15 cellular contexts compared by ENCODE assay signal in the genomic region with DNA sequence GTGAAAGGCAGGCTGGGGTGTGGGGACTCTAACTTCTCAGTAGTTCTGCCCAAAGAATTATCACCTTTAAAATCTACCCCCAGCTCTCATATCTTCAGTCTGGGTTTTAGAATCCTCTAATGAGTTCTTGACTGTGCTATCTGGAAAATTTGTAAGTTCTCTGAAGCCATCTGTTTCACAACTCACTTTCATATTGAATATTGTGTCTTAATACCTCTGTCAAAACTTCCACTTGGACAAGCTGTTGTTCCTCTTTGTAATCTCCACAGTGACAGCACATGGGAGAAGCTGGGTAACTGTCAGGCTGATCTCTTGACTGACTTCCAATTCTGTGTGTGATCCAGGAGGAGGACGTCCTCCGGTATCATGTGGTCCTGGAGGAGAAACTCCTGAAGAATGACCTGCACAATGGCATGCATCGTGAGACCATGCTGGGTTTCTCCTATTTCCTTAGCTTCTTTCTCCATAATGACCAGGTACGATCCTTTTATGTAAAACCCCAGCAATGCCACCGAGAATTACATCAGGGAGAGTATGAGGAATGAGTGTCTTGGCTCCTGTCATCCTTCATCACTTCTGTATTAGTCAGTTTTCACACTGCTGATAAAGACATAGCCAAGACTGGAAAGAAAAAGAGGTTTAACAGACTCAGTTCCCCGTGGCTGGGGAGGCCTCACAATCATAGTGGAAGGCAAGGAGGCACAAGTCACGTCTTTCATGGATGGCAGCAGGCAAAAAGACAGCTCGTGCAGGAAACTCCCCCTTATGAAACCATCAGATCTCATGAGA.
DNase-seq lines count a peak whose midpoint lies in the region; ATAC-seq, FAIRE-seq and TF ChIP-seq lines count a peak whose summit lies in the region.
"Had no signal": no experiment of that assay in that cellular context is flagged by ENCODE, and none has a peak within 500 bp of the region (broad histone marks: within the 10 kb centered on the region; RNA-seq: fewer than 3 reads in every experiment).

No MANE protein-coding gene starts in this region.

- H3K4me3 ChIP-seq in A549: no peak overlapping the region
- H3K4me3 ChIP-seq: transverse colon had no signal

- TF ChIP-seq CTCF in A549 (IDR thresholded peaks at IDR 0.05): no peak
- no peak for TF ChIP-seq CTCF in GM13976 (IDR thresholded peaks at IDR 0.05; ENCODE audit: borderline replicate concordance, control extremely low read depth, extremely low read depth, insufficient read depth, missing control alignments)
- TF ChIP-seq CTCF in MCF 10A (IDR thresholded peaks at IDR 0.05; ENCODE audit: unreplicated experiment): no peak

- H3K27me3 Mint-ChIP-seq in MCF 10A (ENCODE audit: insufficient read depth, unreplicated experiment): peaks cover 38% of the 10 kb centered on the region

- WGBS in A549 (ENCODE audit: missing lambda C conversion rate): 36% methylated on average over 8 of the region's 8 CpGs

- no TSS peak for BruUV-seq in MCF 10A (replicated peaks; lab: Mats Ljungman, UMichigan)

- CTCF ChIA-PET in A549 (lab: Yijun Ruan, JAX): no interaction called here
- CTCF ChIA-PET in MCF 10A (lab: Yijun Ruan, JAX): no interaction called here

- no peak for TF ChIP-seq EP300 in A549 (IDR thresholded peaks at IDR 0.05)

- POLR2A ChIA-PET in A549 (lab: Yijun Ruan, JAX): no interaction called here
- POLR2A ChIA-PET in MCF 10A (lab: Yijun Ruan, JAX): no interaction called here

- H3K9me3 ChIP-seq in A549: no peaks in the 10 kb centered on the region
- H3K9me3 ChIP-seq: transverse colon had no signal

- no peaks in the 10 kb centered on the region for H3K4me1 Mint-ChIP-seq in MCF 10A (ENCODE audit: insufficient read depth, unreplicated experiment)
- H3K4me1 Mint-ChIP-seq: activated naive CD4-positive, alpha-beta T cell treated with anti-CD3 and anti-CD28 coated beads, Interleukin-2, amount 50 U/mL, for 24 hours; naive B cell had no signal

- no peak overlapping the region for H3K27ac Mint-ChIP-seq in MCF 10A (ENCODE audit: low read depth, unreplicated experiment)
- H3K27ac Mint-ChIP-seq: activated CD8-positive, alpha-beta memory T cell treated with anti-CD3 and anti-CD28 coated beads, Interleukin-2, amount 10 ng/mL, durations not matched to agents 7 days and 5 days; activated naive CD4-positive, alpha-beta T cell treated with anti-CD3 and anti-CD28 coated beads, Interleukin-2, amount 50 U/mL, for 24 hours; IgD-negative memory B cell had no signal

- H3K4me2 ChIP-seq in A549: no peak overlapping the region

- no peaks in the 10 kb centered on the region for H3K9me3 Mint-ChIP-seq in MCF 10A (ENCODE audit: unreplicated experiment)
- H3K9me3 Mint-ChIP-seq: activated naive CD4-positive, alpha-beta T cell treated with anti-CD3 and anti-CD28 coated beads, Interleukin-2, amount 50 U/mL, for 24 hours had no signal

- ATAC-seq in A549: peak; percentile 26 to 35; a peak in 3 of 6 replicates
- ATAC-seq in HG03175 (IDR thresholded peaks at IDR 0.05; ENCODE audit: unreplicated experiment): no peak
- no peak for ATAC-seq in GM18502 (IDR thresholded peaks at IDR 0.05; ENCODE audit: poor library complexity, unreplicated experiment)
- ATAC-seq: activated CD8-positive, alpha-beta memory T cell treated with anti-CD3 and anti-CD28 coated beads, Interleukin-2, amount 10 ng/mL, durations not matched to agents 7 days and 5 days had no signal

- no peak for TF ChIP-seq RAD21 in A549 (conservative IDR thresholded peaks at IDR 0.05 in 1 of 2, IDR thresholded peaks at IDR 0.05 in 1 of 2)

- DNase-seq in A549 (ENCODE audit: low read depth in 1 of 2, low spot score in 1 of 2): no peak
- DNase-seq in GM13976 (ENCODE audit: low spot score): peak; percentile 38
- DNase-seq in SK-MEL-5 (ENCODE audit: low read depth, low spot score): peak; percentile 35
- peak; percentile 9 for DNase-seq in inferior parietal cortex (ENCODE audit: extremely low spot score)
- no peak for DNase-seq in NCI-H2227 (lab: John Stamatoyannopoulos, UW; ENCODE audit: unreplicated experiment)
- no peak for DNase-seq in MCF 10A (ENCODE audit: unreplicated experiment)
- DNase-seq: activated CD8-positive, alpha-beta memory T cell treated with anti-CD3 and anti-CD28 coated beads, Interleukin-2, amount 10 ng/mL, durations not matched to agents 7 days and 5 days; effector CD8-positive, alpha-beta T cell; naive B cell; NCI-H345; transverse colon had no signal

- no peaks in the 10 kb centered on the region for H3K36me3 Mint-ChIP-seq in MCF 10A (ENCODE audit: insufficient read depth, unreplicated experiment)
- H3K36me3 Mint-ChIP-seq: activated CD8-positive, alpha-beta memory T cell treated with anti-CD3 and anti-CD28 coated beads, Interleukin-2, amount 10 ng/mL, durations not matched to agents 7 days and 5 days; activated naive CD4-positive, alpha-beta T cell treated with anti-CD3 and anti-CD28 coated beads, Interleukin-2, amount 50 U/mL, for 24 hours; IgD-negative memory B cell; naive B cell had no signal

- H3K4me1 ChIP-seq in A549: no peaks in the 10 kb centered on the region
- H3K4me1 ChIP-seq: transverse colon had no signal

- intact Hi-C loops in MCF 10A (cut with micrococcal nuclease): no loop called here

- H3K4me3 Mint-ChIP-seq in MCF 10A (ENCODE audit: unreplicated experiment): no peak overlapping the region
- H3K4me3 Mint-ChIP-seq: activated CD8-positive, alpha-beta memory T cell treated with anti-CD3 and anti-CD28 coated beads, Interleukin-2, amount 10 ng/mL, durations not matched to agents 7 days and 5 days; activated naive CD4-positive, alpha-beta T cell treated with anti-CD3 and anti-CD28 coated beads, Interleukin-2, amount 50 U/mL, for 24 hours; IgD-negative memory B cell; naive B cell had no signal

- H3K27ac ChIP-seq in A549: no peak overlapping the region
- H3K27ac ChIP-seq: transverse colon had no signal

- no peak for TF ChIP-seq POLR2A in A549 (IDR thresholded peaks at IDR 0.05; ENCODE audit: low read length)

- in situ Hi-C loops in GM13976 (cut with MboI; ENCODE audit: low sequenced_read_pairs, unreplicated experiment): no loop called here
- in situ Hi-C loops in SK-MEL-5 (cut with HindIII; ENCODE audit: low pct_unique_long_range_greater_than_20kb, low sequenced_read_pairs): no loop called here

- FAIRE-seq in A549 (lab: Jason Lieb, UNC): no peak

TF ChIP-seq in A549, 52 proteins besides CTCF, POLR2A, EP300 and RAD21:
- TF ChIP-seq HOXB13 (CRISPR knock-in tag; IDR thresholded peaks at IDR 0.05; ENCODE audit: low read depth) (no peak), TP53 (CRISPR knock-in tag; IDR thresholded peaks at IDR 0.05) (no peak), FOSB (CRISPR knock-in tag; IDR thresholded peaks at IDR 0.05) (no peak), ESRRA (IDR thresholded peaks at IDR 0.05; ENCODE audit: borderline replicate concordance, low read length) (no peak), ZC3H11A (IDR thresholded peaks at IDR 0.05) (no peak), EHMT2 (IDR thresholded peaks at IDR 0.05; ENCODE audit: low read depth) (no peak), PBX3 (IDR thresholded peaks at IDR 0.05) (no peak), ZNF302 (CRISPR knock-in tag; IDR thresholded peaks at IDR 0.05) (no peak), MYC (IDR thresholded peaks at IDR 0.05; ENCODE audit: borderline replicate concordance, low read length) (no peak), HEYL (CRISPR knock-in tag; IDR thresholded peaks at IDR 0.05) (no peak), BHLHE40 (IDR thresholded peaks at IDR 0.05; ENCODE audit: low read depth, low read length) (no peak), CHD2 (IDR thresholded peaks at IDR 0.05; ENCODE audit: low read length, partially characterized antibody) (no peak), FOSL2 (IDR thresholded peaks at IDR 0.05) (no peak), FOSL2 (CRISPR knock-in tag; IDR thresholded peaks at IDR 0.05) (no peak), SMC3 (IDR thresholded peaks at IDR 0.05) (no peak), BCL3 (IDR thresholded peaks at IDR 0.05) (no peak), HOXA7 (CRISPR knock-in tag; IDR thresholded peaks at IDR 0.05) (no peak), RCOR1 (IDR thresholded peaks at IDR 0.05; ENCODE audit: low read depth, low read length) (no peak)
- TF ChIP-seq, protein P1, sequence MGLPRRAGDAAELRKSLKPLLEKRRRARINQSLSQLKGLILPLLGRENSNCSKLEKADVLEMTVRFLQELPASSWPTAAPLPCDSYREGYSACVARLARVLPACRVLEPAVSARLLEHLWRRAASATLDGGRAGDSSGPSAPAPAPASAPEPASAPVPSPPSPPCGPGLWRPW (IDR thresholded peaks at IDR 0.05): no peak

Comparison
In these comparisons a context has a peak if more than half of its experiments do, and no peak if none do; other contexts are left out.
1. ATAC-seq: peak in A549 (2 of 2); none in HG03175 (single experiment) and GM18502 (single experiment).
2. DNase-seq: peak in GM13976 (single experiment), SK-MEL-5 (single experiment) and inferior parietal cortex (single experiment); none in A549 (0 of 2), NCI-H2227 (single experiment) and MCF 10A (single experiment).